Comparison of ENCODE assay signal across 11 cellular contexts in genomic region chr15:59420108-59420507, GRCh38. TPM values are rescaled to one million over a fixed set of nuclear protein-coding genes. Genes with fewer than 3 reads are reported as not detected.
"Had no signal": no experiment of that assay in that cellular context is flagged by ENCODE, and none has a peak within 500 bp of the region (broad histone marks: within the 10 kb centered on the region; RNA-seq: fewer than 3 reads in every experiment).

No MANE protein-coding gene starts in this region.

- H3K9me3 Mint-ChIP-seq: activated naive CD4-positive, alpha-beta T cell treated with anti-CD3 and anti-CD28 coated beads, Interleukin-2, amount 10 ng/mL, durations not matched to agents 7 days and 5 days; brain; endodermal cell had no signal

- H3K36me3 Mint-ChIP-seq: activated naive CD4-positive, alpha-beta T cell treated with anti-CD3 and anti-CD28 coated beads, Interleukin-2, amount 10 ng/mL, durations not matched to agents 7 days and 5 days; brain had no signal

- H3K4me3 Mint-ChIP-seq: activated naive CD4-positive, alpha-beta T cell treated with anti-CD3 and anti-CD28 coated beads, Interleukin-2, amount 10 ng/mL, durations not matched to agents 7 days and 5 days; brain; endodermal cell had no signal

- H3K4me1 Mint-ChIP-seq: brain had no signal

- H3K27ac Mint-ChIP-seq: activated naive CD4-positive, alpha-beta T cell treated with anti-CD3 and anti-CD28 coated beads, Interleukin-2, amount 10 ng/mL, durations not matched to agents 7 days and 5 days; brain; endodermal cell had no signal

- DNase-seq: activated naive CD4-positive, alpha-beta T cell treated with anti-CD3 and anti-CD28 coated beads, Interleukin-2, amount 10 ng/mL, durations not matched to agents 7 days and 5 days; amygdala; dermis blood vessel endothelial cell; endodermal cell; erythroblast; kidney; mesendoderm; sigmoid colon; stimulated activated CD4-positive, alpha-beta T cell treated with anti-CD3 and anti-CD28 coated beads, Interleukin-12 subunit alpha, Interleukin-12 subunit beta, amount 100 ng/mL, for 4 hours; thyroid gland had no signal

RNA-seq across cellular contexts. Expression of gene FAM81A, which starts 17.9 kb away (rescaled TPM):
- total RNA-seq: dermis blood vessel endothelial cell had no signal
